Comparison of ENCODE assay signal across 8 cellular contexts in genomic region chr1:165143437-165144065, GRCh38.
DNase-seq lines count a peak whose midpoint lies in the region; ATAC-seq and TF ChIP-seq lines count a peak whose summit lies in the region.

No MANE protein-coding gene starts in this region.

- no peak overlapping the region for H3K4me2 ChIP-seq in GM23248 (ENCODE audit: unreplicated experiment)

- no peaks in the 10 kb centered on the region for H3K79me2 ChIP-seq in GM23248 (ENCODE audit: insufficient read depth)

- in situ Hi-C loops in GM23248 (cut with MboI), result no loop called here

- ATAC-seq in upper lobe of left lung (ENCODE audit: low FRiP score in 2 of 2) (peak in 1 of 2 donors; percentile 28), HG02852 (IDR thresholded peaks at IDR 0.05; ENCODE audit: unreplicated experiment) (no peak), GM18873 (IDR thresholded peaks at IDR 0.05; ENCODE audit: low FRiP score, unreplicated experiment) (no peak)

- no peaks in the 10 kb centered on the region for H3F3A ChIP-seq in GM23248 (ENCODE audit: insufficient read depth)

- TF ChIP-seq CTCF in C4-2B (conservative IDR thresholded peaks at IDR 0.05), result peak; percentile 93
- TF ChIP-seq CTCF in foreskin fibroblast (IDR thresholded peaks at IDR 0.05; ENCODE audit: low read depth, low read length), result peak; percentile 65
- TF ChIP-seq CTCF in upper lobe of left lung (IDR thresholded peaks at IDR 0.05), result peak in 4 of 6 experiments; percentile 18 to 36 (median 30)
- TF ChIP-seq CTCF in uterus (IDR thresholded peaks at IDR 0.05), result no peak

- H3K27me3 ChIP-seq in GM23248 (replicated peaks; ENCODE audit: insufficient read depth) (peaks cover 29% of the 10 kb centered on the region), upper lobe of left lung (no peaks in the 10 kb centered on the region), uterus (no peaks in the 10 kb centered on the region)

- WGBS in GM23248 (ENCODE audit: low coverage in 1 of 2, low lambda C conversion rate in 2 of 2, missing lambda C conversion rate in 2 of 2), 2 experiments, result 19 to 31% methylated on average over 4 of the region's 4 CpGs
- WGBS in upper lobe of left lung, 2 donors, result 42 to 43% methylated on average over 4 of the region's 4 CpGs

- H3K4me1 ChIP-seq in GM23248 (ENCODE audit: insufficient read depth), result no peaks in the 10 kb centered on the region
- no peaks in the 10 kb centered on the region for H3K4me1 ChIP-seq in upper lobe of left lung
- H3K4me1 ChIP-seq in uterus, result no peaks in the 10 kb centered on the region

- no peaks in the 10 kb centered on the region for H3K9me2 ChIP-seq in GM23248 (ENCODE audit: insufficient read depth)

- no peak for TF ChIP-seq EP300 in upper lobe of left lung (IDR thresholded peaks at IDR 0.05)

- no peak overlapping the region for H3K27ac ChIP-seq in C4-2B
- no peak overlapping the region for H3K27ac ChIP-seq in GM23248
- no peak overlapping the region for H3K27ac ChIP-seq in upper lobe of left lung
- no peak overlapping the region for H3K27ac ChIP-seq in uterus

- H3K4me3 ChIP-seq in GM23248 (no peak overlapping the region), foreskin fibroblast (ENCODE audit: low read depth in 1 of 2, low read length in 2 of 2) (no peak overlapping the region), upper lobe of left lung (no peak overlapping the region), uterus (no peak overlapping the region)

- no peaks in the 10 kb centered on the region for H4K20me1 ChIP-seq in GM23248 (ENCODE audit: insufficient read depth)

- TF ChIP-seq POLR2A in upper lobe of left lung (IDR thresholded peaks at IDR 0.05) (no peak), uterus (IDR thresholded peaks at IDR 0.05) (no peak)

- peak; percentile 18 for DNase-seq in GM23248
- peak; percentile 18 for DNase-seq in SW480 (ENCODE audit: low spot score)
- peak in 1 of 2 donors; percentile 13 for DNase-seq in foreskin fibroblast
- DNase-seq in upper lobe of left lung, result no peak
- DNase-seq in uterus, result no peak

- H3K9me3 ChIP-seq in GM23248 (ENCODE audit: low read depth), result no peaks in the 10 kb centered on the region
- no peaks in the 10 kb centered on the region for H3K9me3 ChIP-seq in upper lobe of left lung
- H3K9me3 ChIP-seq in uterus, result no peaks in the 10 kb centered on the region

- H3K36me3 ChIP-seq in GM23248 (ENCODE audit: low read depth) (no peaks in the 10 kb centered on the region), upper lobe of left lung (no peaks in the 10 kb centered on the region), uterus (no peaks in the 10 kb centered on the region)

- no peak overlapping the region for H2AFZ ChIP-seq in GM23248

- no peak overlapping the region for H3K9ac ChIP-seq in GM23248

- intact Hi-C loops in uterus (cut with DNase I; ENCODE audit: low total_unique reads), result no loop called here

Comparison
In these comparisons a context has a peak if more than half of its experiments do, and no peak if none do; other contexts are left out.
1. CTCF ChIP-seq: peak in C4-2B (single experiment), foreskin fibroblast (single experiment) and upper lobe of left lung (4 of 6); none in uterus (0 of 4).
2. DNase-seq: peak in GM23248 (single experiment) and SW480 (single experiment); none in upper lobe of left lung (0 of 2) and uterus (0 of 2).